In genomic region chr11:63945482-63946163, GRCh38 we compare ENCODE assay signal across 8 cellular contexts. TPM values are rescaled to one million over a fixed set of nuclear protein-coding genes. Genes with fewer than 3 reads are reported as not detected.
DNase-seq lines count a peak whose midpoint lies in the region; ATAC-seq and TF ChIP-seq lines count a peak whose summit lies in the region.

No MANE protein-coding gene starts in this region.

- intact Hi-C loops in left ventricle myocardium inferior (cut with micrococcal nuclease) (loop anchor here (2.0 kb wide), 1 partner anchor 109 kb away; no protein-coding TSS in a partner anchor), posterior vena cava (cut with DNase I) (loop anchor here (1.0 kb wide), 2 partner anchors 108 to 109 kb away; no protein-coding TSS in a partner anchor)

- H3K9me3 ChIP-seq in MM.1S (replicated peaks; ENCODE audit: insufficient read depth, low read length) (no peaks in the 10 kb centered on the region), SK-N-SH (no peaks in the 10 kb centered on the region), left ventricle myocardium inferior (replicated peaks) (no peaks in the 10 kb centered on the region)

- TF ChIP-seq CTCF in MM.1S (IDR thresholded peaks at IDR 0.05; ENCODE audit: low read length) (peak; percentile 60), SK-N-SH (IDR thresholded peaks at IDR 0.05) (peak; percentile 71), left ventricle myocardium inferior (IDR thresholded peaks at IDR 0.05; ENCODE audit: borderline replicate concordance) (peak; percentile 86)

- TF ChIP-seq EP300 in SK-N-SH (IDR thresholded peaks at IDR 0.05; ENCODE audit: borderline replicate concordance in 1 of 2, low read depth in 1 of 2, low read length in 1 of 2): no peak

- H3K4me3 ChIP-seq in MM.1S (ENCODE audit: low read length) (no peak overlapping the region), SK-N-SH (ENCODE audit: low read depth in 2 of 2, low read length in 1 of 2) (no peak overlapping the region; a peak in 1 of 4 replicates), left ventricle myocardium inferior (peak overlapping the region; percentile 49)

- H3K4me2 ChIP-seq in MM.1S (ENCODE audit: low read depth, low read length): no peak overlapping the region
- H3K4me2 ChIP-seq in SK-N-SH: 0 out of 2 replicates have a peak overlapping the region, but pooled peaks have one; percentile 27

- H3K9me2 ChIP-seq in MM.1S (replicated peaks; ENCODE audit: insufficient read depth, low read length): no peaks in the 10 kb centered on the region
- H3K9me2 ChIP-seq in SK-N-SH: no peaks in the 10 kb centered on the region

- 58% methylated on average over 13 of the region's 14 CpGs for WGBS in SK-N-SH (ENCODE audit: low lambda C conversion rate)

- H3F3A ChIP-seq in MM.1S (ENCODE audit: insufficient read depth, low read length) (peaks cover 1% of the 10 kb centered on the region; the same call in 1 of the 2 replicates), SK-N-SH (replicated peaks; ENCODE audit: insufficient read depth) (no peaks in the 10 kb centered on the region)

- POLR2A ChIA-PET in SK-N-SH (lab: Yijun Ruan, JAX): interaction anchor here (0.9 to 2.0 kb wide), 4 partner anchors 28 to 178 kb away, joined by 4 to 14 read pairs (median 6); partner anchors contain the start of gene RCOR2

- CTCF ChIA-PET in SK-N-SH (lab: Yijun Ruan, JAX): interaction anchor here (0.6 to 9.3 kb wide), 51 partner anchors 9 to 466 kb away, joined by 3 to 162 read pairs (median 4); partner anchors contain the start of genes COX8A, MARK2, RCOR2 and ZFTA

- TF ChIP-seq RAD21 in SK-N-SH (IDR thresholded peaks at IDR 0.05; ENCODE audit: low read length): peak; percentile 89

- ATAC-seq in GM19328 (IDR thresholded peaks at IDR 0.05; ENCODE audit: unreplicated experiment) (no peak), HG03354 (IDR thresholded peaks at IDR 0.05; ENCODE audit: poor library complexity, severe bottlenecking, unreplicated experiment) (no peak)

- H3K36me3 ChIP-seq in MM.1S (replicated peaks; ENCODE audit: insufficient read depth, low read length) (no peaks in the 10 kb centered on the region), SK-N-SH (replicated peaks in 1 of 2; ENCODE audit: control insufficient read depth in 1 of 2, insufficient read depth in 2 of 2, low read length in 1 of 2) (peaks cover 10 to 19% of the 10 kb centered on the region in 2 experiments), left ventricle myocardium inferior (peaks cover 27% of the 10 kb centered on the region)

- H3K4me1 ChIP-seq in MM.1S (ENCODE audit: low read length) (no peaks in the 10 kb centered on the region), SK-N-SH (ENCODE audit: control insufficient read depth in 1 of 2, insufficient read depth in 2 of 2, low read depth in 1 of 2, low read length in 1 of 2) (peaks cover 9 to 22% of the 10 kb centered on the region in 2 experiments; a peak in 3 of 4 replicates), left ventricle myocardium inferior (peaks cover 48% of the 10 kb centered on the region)

- H3K27ac ChIP-seq in MM.1S (ENCODE audit: low read length) (no peak overlapping the region), SK-N-SH (ENCODE audit: low read depth in 2 of 2, low read length in 1 of 2) (peak overlapping the region in 1 of 2 experiments; percentile 29; a peak in 2 of 4 replicates), angular gyrus (ENCODE audit: low read depth, low read length) (peak overlapping the region; percentile 7), left ventricle myocardium inferior (replicated peaks) (peak overlapping the region; percentile 83)

- H3K79me2 ChIP-seq in MM.1S (ENCODE audit: low read length): peaks cover 48% of the 10 kb centered on the region
- peaks cover 42% of the 10 kb centered on the region for H3K79me2 ChIP-seq in SK-N-SH (ENCODE audit: insufficient read depth)

- H4K20me1 ChIP-seq in MM.1S (ENCODE audit: insufficient read depth, low read length) (no peaks in the 10 kb centered on the region), SK-N-SH (ENCODE audit: insufficient read depth) (peaks cover 12% of the 10 kb centered on the region; the same call in 1 of the 2 replicates)

- no peaks in the 10 kb centered on the region for H3K27me3 ChIP-seq in MM.1S (replicated peaks; ENCODE audit: insufficient read depth, low read length)
- no peaks in the 10 kb centered on the region for H3K27me3 ChIP-seq in SK-N-SH (ENCODE audit: insufficient read depth)
- H3K27me3 ChIP-seq in left ventricle myocardium inferior (ENCODE audit: low read depth): no peaks in the 10 kb centered on the region

- H2AFZ ChIP-seq in MM.1S (ENCODE audit: low read length) (no peak overlapping the region), SK-N-SH (ENCODE audit: low read depth) (no peak overlapping the region)

- DNase-seq in ELR (ENCODE audit: low read depth): peak; percentile 80
- peak; percentile 44 for DNase-seq in MM.1S
- peak; percentile 84 for DNase-seq in SK-N-SH
- DNase-seq in left ventricle myocardium inferior: peak; percentile 55
- peak; percentile 87 for DNase-seq in posterior vena cava (ENCODE audit: low spot score)

- H3K9ac ChIP-seq in MM.1S (ENCODE audit: low read length) (no peak overlapping the region), SK-N-SH (no peak overlapping the region)

TF ChIP-seq in SK-N-SH, 30 proteins besides CTCF, POLR2A, EP300 and RAD21:
- TF ChIP-seq SIN3A (IDR thresholded peaks at IDR 0.05; ENCODE audit: borderline replicate concordance, low read depth, low read length) (0 out of 2 replicates have a peak, but pooled peaks have one; percentile 13), FOXJ3 (CRISPR knock-in tag; IDR thresholded peaks at IDR 0.05) (no peak), SMC3 (IDR thresholded peaks at IDR 0.05; ENCODE audit: low read depth, low read length) (peak; percentile 87)
TF ChIP-seq in SK-N-SH: peak in this region for 2.

RNA-seq across cellular contexts. Expression of gene NAA40, which starts 6.8 kb away (rescaled TPM):
- 33.0 and 36.3 TPM in 2 replicates for polyA plus RNA-seq in SK-N-SH (2012; rRNA removed)
- polyA plus RNA-seq in SK-N-SH (2012; cell fraction: cytosol; rRNA removed): 21.4 and 26.3 TPM in 2 replicates
- polyA plus RNA-seq in SK-N-SH (2012; cell fraction: nucleus; rRNA removed): 137 and 147 TPM in 2 replicates
- total RNA-seq in left ventricle myocardium inferior: 19.7 TPM
- total RNA-seq in posterior vena cava: 10 to 100 TPM; 10.3 to 11.3 TPM

RNA-seq across cellular contexts. Expression of gene RCOR2, which starts 28.7 kb away (rescaled TPM):
- 1.1 and 1.4 TPM in 2 replicates for polyA plus RNA-seq in SK-N-SH (2012; rRNA removed)
- polyA plus RNA-seq in SK-N-SH (2012; cell fraction: cytosol; rRNA removed): 0.85 and 1.4 TPM in 2 replicates
- polyA plus RNA-seq in SK-N-SH (2012; cell fraction: nucleus; rRNA removed): 1.8 and 2.6 TPM in 2 replicates
- total RNA-seq in left ventricle myocardium inferior: 10.5 TPM
- total RNA-seq in posterior vena cava: 1 to 10 TPM in 1 of 2 donors, under 1 TPM in 1; 0.95 to 2.7 TPM

RNA-seq across cellular contexts. Expression of gene COX8A, which starts 28.8 kb away (rescaled TPM):
- polyA plus RNA-seq in SK-N-SH (2012; rRNA removed): 597 and 824 TPM in 2 replicates
- 313 and 507 TPM in 2 replicates for polyA plus RNA-seq in SK-N-SH (2012; cell fraction: cytosol; rRNA removed)
- 180 and 321 TPM in 2 replicates for polyA plus RNA-seq in SK-N-SH (2012; cell fraction: nucleus; rRNA removed)
- total RNA-seq in left ventricle myocardium inferior (920 TPM), posterior vena cava (100 to 1,000 TPM; 161 to 203 TPM)

RNA-seq across cellular contexts. Expression of gene OTUB1, which starts 40.6 kb away (rescaled TPM):
- 183 and 195 TPM in 2 replicates for polyA plus RNA-seq in SK-N-SH (2012; rRNA removed)
- 76.2 and 109 TPM in 2 replicates for polyA plus RNA-seq in SK-N-SH (2012; cell fraction: cytosol; rRNA removed)
- polyA plus RNA-seq in SK-N-SH (2012; cell fraction: nucleus; rRNA removed): 446 and 520 TPM in 2 replicates
- 57.0 TPM for total RNA-seq in left ventricle myocardium inferior
- 10 to 100 TPM; 37.7 to 41.3 TPM for total RNA-seq in posterior vena cava
